Comparison of ENCODE assay signal across 15 cellular contexts in genomic region chr14:98916036-98916435, GRCh38.
A peak's percentile ranks its signal among the peaks of the same experiment; 100 is the strongest.
DNase-seq lines count a peak whose midpoint lies in the region; ATAC-seq and TF ChIP-seq lines count a peak whose summit lies in the region.
"Had no signal": no experiment of that assay in that cellular context is flagged by ENCODE, and none has a peak within 500 bp of the region (broad histone marks: within the 10 kb centered on the region; RNA-seq: fewer than 3 reads in every experiment).

No MANE protein-coding gene starts in this region.

- H3K4me3 Mint-ChIP-seq in activated naive CD8-positive, alpha-beta T cell treated with anti-CD3 and anti-CD28 coated beads, Interleukin-2, amount 10 ng/mL, durations not matched to agents 7 days and 5 days = no peak overlapping the region
- no peak overlapping the region for H3K4me3 Mint-ChIP-seq in activated naive CD8-positive, alpha-beta T cell treated with anti-CD3 and anti-CD28 coated beads for 36 hours
- peak overlapping the region; percentile 56 for H3K4me3 Mint-ChIP-seq in neural crest cell
- no peak overlapping the region for H3K4me3 Mint-ChIP-seq in stimulated activated effector memory CD8-positive, alpha-beta T cell treated with anti-CD3 and anti-CD28 coated beads, Interleukin-12 subunit alpha, Interleukin-12 subunit beta, amount 100 ng/mL, for 72 hours
- no peak overlapping the region for H3K4me3 Mint-ChIP-seq in glutamatergic neuron (ENCODE audit: unreplicated experiment)
- H3K4me3 Mint-ChIP-seq: CD4-positive, CD25-positive, alpha-beta regulatory T cell; CD8-positive, alpha-beta T cell; H9 had no signal

- DNase-seq in activated naive CD8-positive, alpha-beta T cell treated with anti-CD3 and anti-CD28 coated beads, Interleukin-2, amount 10 ng/mL, durations not matched to agents 7 days and 5 days = peak; percentile 17
- DNase-seq in activated naive CD8-positive, alpha-beta T cell treated with anti-CD3 and anti-CD28 coated beads for 36 hours = no peak
- no peak for DNase-seq in neural crest cell (ENCODE audit: low read depth, low spot score)
- DNase-seq in stimulated activated effector memory CD8-positive, alpha-beta T cell treated with anti-CD3 and anti-CD28 coated beads, Interleukin-12 subunit alpha, Interleukin-12 subunit beta, amount 100 ng/mL, for 72 hours (ENCODE audit: low spot score in 2 of 2) = no peak
- DNase-seq in glutamatergic neuron = no peak
- DNase-seq: C1 segment of cervical spinal cord; Caco-2; CD4-positive, CD25-positive, alpha-beta regulatory T cell; CD8-positive, alpha-beta T cell; DMS153; DND-41; GM23248; H9 had no signal

- peaks cover 3% of the 10 kb centered on the region for H3K27me3 Mint-ChIP-seq in activated naive CD8-positive, alpha-beta T cell treated with anti-CD3 and anti-CD28 coated beads, Interleukin-2, amount 10 ng/mL, durations not matched to agents 7 days and 5 days
- no peaks in the 10 kb centered on the region for H3K27me3 Mint-ChIP-seq in activated naive CD8-positive, alpha-beta T cell treated with anti-CD3 and anti-CD28 coated beads for 36 hours
- H3K27me3 Mint-ChIP-seq in neural crest cell (ENCODE audit: low read depth) (peaks cover 2% of the 10 kb centered on the region), glutamatergic neuron (ENCODE audit: unreplicated experiment) (no peaks in the 10 kb centered on the region)

- H3K9me3 Mint-ChIP-seq in activated naive CD8-positive, alpha-beta T cell treated with anti-CD3 and anti-CD28 coated beads, Interleukin-2, amount 10 ng/mL, durations not matched to agents 7 days and 5 days = peaks cover 4% of the 10 kb centered on the region
- H3K9me3 Mint-ChIP-seq in activated naive CD8-positive, alpha-beta T cell treated with anti-CD3 and anti-CD28 coated beads for 36 hours = peaks cover 4% of the 10 kb centered on the region
- H3K9me3 Mint-ChIP-seq in neural crest cell (no peaks in the 10 kb centered on the region), glutamatergic neuron (ENCODE audit: unreplicated experiment) (no peaks in the 10 kb centered on the region)
- no peaks in the 10 kb centered on the region for H3K9me3 Mint-ChIP-seq in stimulated activated effector memory CD8-positive, alpha-beta T cell treated with anti-CD3 and anti-CD28 coated beads, Interleukin-12 subunit alpha, Interleukin-12 subunit beta, amount 100 ng/mL, for 72 hours
- H3K9me3 Mint-ChIP-seq: CD8-positive, alpha-beta T cell; H9 had no signal

- no peak overlapping the region for H3K27ac Mint-ChIP-seq in activated naive CD8-positive, alpha-beta T cell treated with anti-CD3 and anti-CD28 coated beads, Interleukin-2, amount 10 ng/mL, durations not matched to agents 7 days and 5 days
- no peak overlapping the region for H3K27ac Mint-ChIP-seq in activated naive CD8-positive, alpha-beta T cell treated with anti-CD3 and anti-CD28 coated beads for 36 hours
- H3K27ac Mint-ChIP-seq in neural crest cell (ENCODE audit: unreplicated experiment) (no peak overlapping the region), glutamatergic neuron (ENCODE audit: unreplicated experiment) (no peak overlapping the region)
- H3K27ac Mint-ChIP-seq in stimulated activated effector memory CD8-positive, alpha-beta T cell treated with anti-CD3 and anti-CD28 coated beads, Interleukin-12 subunit alpha, Interleukin-12 subunit beta, amount 100 ng/mL, for 72 hours = peak overlapping the region; percentile 52
- H3K27ac Mint-ChIP-seq: CD8-positive, alpha-beta T cell had no signal

- H3K4me1 Mint-ChIP-seq in activated naive CD8-positive, alpha-beta T cell treated with anti-CD3 and anti-CD28 coated beads, Interleukin-2, amount 10 ng/mL, durations not matched to agents 7 days and 5 days = peaks cover 22% of the 10 kb centered on the region
- H3K4me1 Mint-ChIP-seq in activated naive CD8-positive, alpha-beta T cell treated with anti-CD3 and anti-CD28 coated beads for 36 hours = peaks cover 26% of the 10 kb centered on the region
- peaks cover 50% of the 10 kb centered on the region for H3K4me1 Mint-ChIP-seq in neural crest cell
- peaks cover 24% of the 10 kb centered on the region for H3K4me1 Mint-ChIP-seq in stimulated activated effector memory CD8-positive, alpha-beta T cell treated with anti-CD3 and anti-CD28 coated beads, Interleukin-12 subunit alpha, Interleukin-12 subunit beta, amount 100 ng/mL, for 72 hours
- H3K4me1 Mint-ChIP-seq in glutamatergic neuron (ENCODE audit: low read depth, unreplicated experiment) = peaks cover 2% of the 10 kb centered on the region

- ATAC-seq in activated naive CD8-positive, alpha-beta T cell treated with anti-CD3 and anti-CD28 coated beads, Interleukin-2, amount 10 ng/mL, durations not matched to agents 7 days and 5 days (ENCODE audit: low read depth) = no peak
- no peak for ATAC-seq in stimulated activated effector memory CD8-positive, alpha-beta T cell treated with anti-CD3 and anti-CD28 coated beads, Interleukin-12 subunit alpha, Interleukin-12 subunit beta, amount 100 ng/mL, for 72 hours
- ATAC-seq in esophagus mucosa = no peak
- ATAC-seq: CD8-positive, alpha-beta T cell; HCT116 had no signal

- H3K36me3 Mint-ChIP-seq in activated naive CD8-positive, alpha-beta T cell treated with anti-CD3 and anti-CD28 coated beads, Interleukin-2, amount 10 ng/mL, durations not matched to agents 7 days and 5 days = peaks cover 1% of the 10 kb centered on the region
- no peaks in the 10 kb centered on the region for H3K36me3 Mint-ChIP-seq in activated naive CD8-positive, alpha-beta T cell treated with anti-CD3 and anti-CD28 coated beads for 36 hours
- H3K36me3 Mint-ChIP-seq in neural crest cell (ENCODE audit: low read depth) (peaks cover 4% of the 10 kb centered on the region), glutamatergic neuron (ENCODE audit: unreplicated experiment) (no peaks in the 10 kb centered on the region)
- H3K36me3 Mint-ChIP-seq in stimulated activated effector memory CD8-positive, alpha-beta T cell treated with anti-CD3 and anti-CD28 coated beads, Interleukin-12 subunit alpha, Interleukin-12 subunit beta, amount 100 ng/mL, for 72 hours = no peaks in the 10 kb centered on the region
- H3K36me3 Mint-ChIP-seq: CD4-positive, CD25-positive, alpha-beta regulatory T cell; CD8-positive, alpha-beta T cell had no signal

- POLR2A ChIA-PET in activated naive CD8-positive, alpha-beta T cell treated with anti-CD3 and anti-CD28 coated beads, Interleukin-2, amount 10 ng/mL, durations not matched to agents 7 days and 5 days (lab: Charles Lee) = no interaction called here

- TF ChIP-seq CTCF in neural crest cell (conservative IDR thresholded peaks at IDR 0.05) (no peak), glutamatergic neuron (IDR thresholded peaks at IDR 0.05; ENCODE audit: partially characterized antibody, unreplicated experiment) (no peak)
